ENCODE assay signal across 13 cellular contexts in genomic region chr9:93946338-93946712, GRCh38. TPM values are rescaled to one million over a fixed set of nuclear protein-coding genes. Genes with fewer than 3 reads are reported as not detected.
DNase-seq lines count a peak whose midpoint lies in the region; ATAC-seq, FAIRE-seq and TF ChIP-seq lines count a peak whose summit lies in the region.
"Had no signal": no experiment of that assay in that cellular context is flagged by ENCODE, and none has a peak within 500 bp of the region (broad histone marks: within the 10 kb centered on the region; RNA-seq: fewer than 3 reads in every experiment).

No MANE protein-coding gene starts in this region.

- intact Hi-C loops in Calu3 (cut with micrococcal nuclease; ENCODE audit: unreplicated experiment): no loop called here

- H3K4me3 ChIP-seq in HUES64 (ENCODE audit: low read length): peak overlapping the region; percentile 35; the same call in 1 of the 2 replicates
- H3K4me3 ChIP-seq in ectodermal cell (ENCODE audit: insufficient read depth, low read depth, low read length): peak overlapping the region; percentile 2

- H3K27me3 ChIP-seq in HUES64 (ENCODE audit: insufficient read depth, low read length) (peaks cover 99% of the 10 kb centered on the region), ectodermal cell (ENCODE audit: control insufficient read depth, insufficient read depth, low read length, poor library complexity, severe bottlenecking) (peaks cover 100% of the 10 kb centered on the region)

- no peak overlapping the region for H3K27ac Mint-ChIP-seq in Calu3 (ENCODE audit: unreplicated experiment)
- no peak overlapping the region for H3K27ac Mint-ChIP-seq in osteocyte (ENCODE audit: unreplicated experiment)

- DNase-seq in Calu3 (no peak), osteocyte (ENCODE audit: extremely low spot score, unreplicated experiment) (no peak), HTR-8/SVneo (ENCODE audit: insufficient read length, low spot score) (no peak), substantia nigra (lab: John Stamatoyannopoulos, UW) (no peak), GM03348 (ENCODE audit: low spot score) (no peak)
- DNase-seq: COR-L47; stimulated activated CD4-positive, alpha-beta T cell treated with anti-CD3 and anti-CD28 coated beads, Interleukin-4, amount 100 ng/mL, for 1 hour had no signal

- H3K4me1 ChIP-seq in HUES64 (ENCODE audit: insufficient read depth, low read length): peaks cover 28% of the 10 kb centered on the region
- peaks cover 18% of the 10 kb centered on the region for H3K4me1 ChIP-seq in ectodermal cell (ENCODE audit: control insufficient read depth, insufficient read depth, low read length)

- H3K9me3 Mint-ChIP-seq in Calu3 (ENCODE audit: low read depth, unreplicated experiment) (no peaks in the 10 kb centered on the region), osteocyte (ENCODE audit: unreplicated experiment) (no peaks in the 10 kb centered on the region)

- H3K9me3 ChIP-seq in HUES64 (ENCODE audit: insufficient read depth, low read depth, low read length) (no peaks in the 10 kb centered on the region), ectodermal cell (ENCODE audit: control insufficient read depth, low read length) (no peaks in the 10 kb centered on the region)

- H3K27me3 Mint-ChIP-seq in Calu3 (ENCODE audit: unreplicated experiment): peaks cover 71% of the 10 kb centered on the region
- peaks cover 97% of the 10 kb centered on the region for H3K27me3 Mint-ChIP-seq in osteocyte (ENCODE audit: unreplicated experiment)

- H3K4me1 Mint-ChIP-seq in Calu3 (ENCODE audit: low read depth, unreplicated experiment) (peaks cover 15% of the 10 kb centered on the region), osteocyte (ENCODE audit: unreplicated experiment) (peaks cover 20% of the 10 kb centered on the region)

- WGBS in HUES64: 5% methylated on average over 5 of the region's 5 CpGs
- WGBS in ectodermal cell, 2 experiments: 3 to 6% methylated on average over 5 of the region's 5 CpGs

- H3K9ac ChIP-seq in HUES64 (ENCODE audit: low read depth, low read length): no peak overlapping the region

- H3K36me3 Mint-ChIP-seq in Calu3 (ENCODE audit: insufficient read depth, unreplicated experiment): peaks cover 6% of the 10 kb centered on the region
- H3K36me3 Mint-ChIP-seq in osteocyte (ENCODE audit: unreplicated experiment): no peaks in the 10 kb centered on the region

- no peak for ATAC-seq in HG03432 (IDR thresholded peaks at IDR 0.05; ENCODE audit: unreplicated experiment)

- H3K4me3 Mint-ChIP-seq in Calu3 (ENCODE audit: low read depth, unreplicated experiment) (peak overlapping the region; percentile 77), osteocyte (ENCODE audit: unreplicated experiment) (peak overlapping the region; percentile 57)

- FAIRE-seq in HTR-8/SVneo (lab: Jason Lieb, UNC): no peak

- no peak overlapping the region for H3K27ac ChIP-seq in HUES64 (ENCODE audit: low read depth, low read length)
- H3K27ac ChIP-seq in ectodermal cell (ENCODE audit: insufficient read depth, low read depth, low read length, poor library complexity, severe bottlenecking): no peak overlapping the region
- H3K27ac ChIP-seq in substantia nigra (ENCODE audit: low read depth, low read length, poor library complexity, severe bottlenecking): no peak overlapping the region

- BruUV-seq in Calu3 (replicated peaks; lab: Mats Ljungman, UMichigan): no TSS peak

- TF ChIP-seq CTCF in Calu3 (IDR thresholded peaks at IDR 0.05; ENCODE audit: unreplicated experiment) (no peak), osteocyte (IDR thresholded peaks at IDR 0.05) (no peak)

- no peaks in the 10 kb centered on the region for H3K36me3 ChIP-seq in HUES64 (ENCODE audit: insufficient read depth, low read length)
- H3K36me3 ChIP-seq in ectodermal cell (ENCODE audit: control insufficient read depth, insufficient read depth, low read length): no peaks in the 10 kb centered on the region

- CTCF ChIA-PET in Calu3 (lab: Charles Lee): no interaction called here

RNA-seq across cellular contexts. Expression of gene BARX1, which starts 8.8 kb away (rescaled TPM):
- not detected in 2 replicates for total RNA-seq in Calu3 (2022)
- polyA plus RNA-seq in HUES64 (2013, experiment 1 of 2): 0.95 TPM
- polyA plus RNA-seq in HUES64 (2013, experiment 2 of 2): 1.9 TPM
- polyA plus RNA-seq in ectodermal cell (2013, experiment 1 of 4): 0.31 TPM
- 0.48 TPM for polyA plus RNA-seq in ectodermal cell (2013, experiment 2 of 4)
- polyA plus RNA-seq in ectodermal cell (2013, experiment 3 of 4): 0.64 TPM
- polyA plus RNA-seq in ectodermal cell (2013, experiment 4 of 4): 0.69 TPM
- 1.7 and 2.2 TPM in 2 replicates for total RNA-seq in osteocyte
- total RNA-seq: lower leg skin, pulmonary artery endothelial cell, temporal lobe had no signal
